21 cellular contexts compared by ENCODE assay signal in genomic region chr3:52095990-52096775, GRCh38. TPM values are rescaled to one million over a fixed set of nuclear protein-coding genes. Genes with fewer than 3 reads are reported as not detected.
DNase-seq lines count a peak whose midpoint lies in the region; ATAC-seq and TF ChIP-seq lines count a peak whose summit lies in the region.
"Had no signal": no experiment of that assay in that cellular context is flagged by ENCODE, and none has a peak within 500 bp of the region (broad histone marks: within the 10 kb centered on the region; RNA-seq: fewer than 3 reads in every experiment).

No MANE protein-coding gene starts in this region.

- H3K27me3 ChIP-seq in lung (ENCODE audit: control insufficient read depth, insufficient read depth) (no peaks in the 10 kb centered on the region), suprapubic skin (no peaks in the 10 kb centered on the region)
- H3K27me3 ChIP-seq: esophagus muscularis mucosa, gastrocnemius medialis, tibial nerve had no signal

- no peak for TF ChIP-seq POLR2A in suprapubic skin (IDR thresholded peaks at IDR 0.05)

- H3K27ac ChIP-seq in lung (ENCODE audit: low read depth in 1 of 2, low read length in 1 of 2) (peak overlapping the region in 1 of 2 donors; percentile 12), suprapubic skin (no peak overlapping the region)
- H3K27ac ChIP-seq: esophagus muscularis mucosa, gastrocnemius medialis, tibial nerve had no signal

- H3K4me1 ChIP-seq in lung (ENCODE audit: control insufficient read depth in 2 of 2, insufficient read depth in 2 of 2, low read length in 2 of 2) (peaks cover 5 to 13% of the 10 kb centered on the region in 2 donors), suprapubic skin (peaks cover 4% of the 10 kb centered on the region)
- H3K4me1 ChIP-seq: gastrocnemius medialis had no signal

- H3K36me3 ChIP-seq in lung (ENCODE audit: control insufficient read depth in 2 of 2, insufficient read depth in 2 of 2, low read length in 2 of 2) = no peaks in the 10 kb centered on the region
- H3K36me3 ChIP-seq in suprapubic skin = no peaks in the 10 kb centered on the region
- H3K36me3 ChIP-seq: esophagus muscularis mucosa, gastrocnemius medialis had no signal

- no peaks in the 10 kb centered on the region for H3K9me3 ChIP-seq in lung (ENCODE audit: control insufficient read depth in 2 of 2, insufficient read depth in 1 of 2, low read length in 1 of 2)
- H3K9me3 ChIP-seq in suprapubic skin = no peaks in the 10 kb centered on the region
- H3K9me3 ChIP-seq: gastrocnemius medialis had no signal

- no peaks in the 10 kb centered on the region for H3K27me3 Mint-ChIP-seq in chondrocyte (ENCODE audit: low read depth)
- H3K27me3 Mint-ChIP-seq: CD4-positive, CD25-positive, alpha-beta regulatory T cell; memory B cell; stimulated activated naive CD8-positive, alpha-beta T cell treated with anti-CD3 and anti-CD28 coated beads, Interleukin-15, Interleukin-2, amounts not matched to agents 100 ng/mL and 50 ng/mL, for 24 hours had no signal

- peak; percentile 6 for DNase-seq in Caki2 (ENCODE audit: low read depth)
- DNase-seq in NCI-H226 = peak; percentile 22
- peak; percentile 72 for DNase-seq in chondrocyte (ENCODE audit: low spot score)
- no peak for DNase-seq in lung (ENCODE audit: low spot score)
- DNase-seq in cortex of kidney (lab: John Stamatoyannopoulos, UW) = no peak
- DNase-seq in suprapubic skin (ENCODE audit: low spot score in 2 of 2) = no peak
- DNase-seq in NCI-H526 (lab: John Stamatoyannopoulos, UW) = no peak
- DNase-seq: activated CD4-positive, CD25-positive, alpha-beta regulatory T cell; activated naive CD4-positive, alpha-beta T cell treated with anti-CD3 and anti-CD28 coated beads, Interleukin-2, amount 50 U/mL, for 16 hours; activated T-cell treated with anti-CD3 and anti-CD28 coated beads, Interleukin-2, amount 50 U/mL, for 4 hours; CD4-positive, CD25-positive, alpha-beta regulatory T cell; effector CD8-positive, alpha-beta T cell; gastrocnemius medialis; Karpas-422; NCI-H2171 treated with DMSO at 0.1 percent for 48 hours; NCI-H524 treated with DMSO at 0.1 percent for 48 hours; stimulated activated CD4-positive, alpha-beta T cell treated with anti-CD3 and anti-CD28 coated beads, Interleukin-2, amount 100 ng/mL, for 48 hours had no signal

- H3K4me3 ChIP-seq in lung = no peak overlapping the region
- H3K4me3 ChIP-seq in suprapubic skin = no peak overlapping the region
- H3K4me3 ChIP-seq: esophagus muscularis mucosa, gastrocnemius medialis, tibial nerve had no signal

- 92 to 94% methylated on average over 8 of the region's 8 CpGs for WGBS in lung, 2 donors
- 96% methylated on average over 8 of the region's 8 CpGs for WGBS in suprapubic skin

- ATAC-seq in lung (ENCODE audit: insufficient read depth, low FRiP score) = peak; percentile 21
- ATAC-seq: activated T-cell treated with anti-CD3 and anti-CD28 coated beads, Interleukin-2, amount 50 U/mL, for 4 hours; gastrocnemius medialis had no signal

- peaks cover 1% of the 10 kb centered on the region for H3K36me3 Mint-ChIP-seq in chondrocyte (ENCODE audit: low read depth)
- H3K36me3 Mint-ChIP-seq: memory B cell had no signal

- in situ Hi-C loops in Caki2 (cut with HindIII; ENCODE audit: low pct_unique_long_range_greater_than_20kb, low sequenced_read_pairs) = no loop called here

- H3K4me1 Mint-ChIP-seq in chondrocyte (ENCODE audit: low read depth) = peaks cover 27% of the 10 kb centered on the region
- H3K4me1 Mint-ChIP-seq: CD4-positive, CD25-positive, alpha-beta regulatory T cell; memory B cell had no signal

- H3K9me3 Mint-ChIP-seq in chondrocyte (ENCODE audit: low read depth) = peaks cover 2% of the 10 kb centered on the region

- no peak for TF ChIP-seq EP300 in suprapubic skin (IDR thresholded peaks at IDR 0.05)

- H3K4me3 Mint-ChIP-seq in chondrocyte (ENCODE audit: unreplicated experiment) = no peak overlapping the region
- H3K4me3 Mint-ChIP-seq: activated T-cell treated with anti-CD3 and anti-CD28 coated beads, Interleukin-2, amount 50 U/mL, for 4 hours; CD4-positive, CD25-positive, alpha-beta regulatory T cell; memory B cell; stimulated activated naive CD8-positive, alpha-beta T cell treated with anti-CD3 and anti-CD28 coated beads, Interleukin-15, Interleukin-2, amounts not matched to agents 100 ng/mL and 50 ng/mL, for 24 hours had no signal

- no peak overlapping the region for H3K27ac Mint-ChIP-seq in chondrocyte (ENCODE audit: unreplicated experiment)
- H3K27ac Mint-ChIP-seq: memory B cell; stimulated activated naive CD8-positive, alpha-beta T cell treated with anti-CD3 and anti-CD28 coated beads, Interleukin-15, Interleukin-2, amounts not matched to agents 100 ng/mL and 50 ng/mL, for 24 hours had no signal

- no peak for TF ChIP-seq CTCF in chondrocyte (IDR thresholded peaks at IDR 0.05)
- no peak for TF ChIP-seq CTCF in lung (IDR thresholded peaks at IDR 0.05; ENCODE audit: control extremely low read depth, extremely low read depth)
- TF ChIP-seq CTCF in suprapubic skin (IDR thresholded peaks at IDR 0.05) = no peak

RNA-seq across cellular contexts. Expression of gene DUSP7, which starts 39.8 kb away (rescaled TPM):
- total RNA-seq in Caki2 (2014; rRNA removed; shearing (Covaris generic); ENCODE audit: low replicate concordance) = 1.1 and 3.2 TPM in 2 replicates
- total RNA-seq in chondrocyte (32.5 to 33.6 TPM (median 33.3 TPM) in 3 replicates), lung (10 to 100 TPM; 16.5 to 36.2 TPM), suprapubic skin (100 to 1,000 TPM in 3 of 4 donors, 10 to 100 TPM in 1; 91.1 to 190 (median 146) TPM)
- 10 to 100 TPM; 10.2 to 25.2 TPM for polyA plus RNA-seq in lung

RNA-seq across cellular contexts. Expression of gene POC1A, which starts 58.0 kb away (rescaled TPM):
- 20.8 and 32.1 TPM in 2 replicates for total RNA-seq in Caki2 (2014; rRNA removed; shearing (Covaris generic); ENCODE audit: low replicate concordance)
- total RNA-seq in chondrocyte = 5.3 to 5.7 TPM (median 5.5 TPM) in 3 replicates
- 1 to 10 TPM; 3.9 to 5.4 TPM for total RNA-seq in lung
- 1 to 10 TPM; 2.3 to 4.1 TPM for polyA plus RNA-seq in lung
- 1 to 10 TPM; 1.1 to 4.8 (median 1.6) TPM for total RNA-seq in suprapubic skin

Comparison
In these comparisons a context has a peak if more than half of its experiments do, and no peak if none do; other contexts are left out.
1. DNase-seq: peak in Caki2 (single experiment), NCI-H226 (single experiment) and chondrocyte (single experiment); none in lung (single experiment), cortex of kidney (single experiment), suprapubic skin (0 of 2) and NCI-H526 (0 of 2).